Comparison of ENCODE assay signal across 10 cellular contexts in the genomic region with DNA sequence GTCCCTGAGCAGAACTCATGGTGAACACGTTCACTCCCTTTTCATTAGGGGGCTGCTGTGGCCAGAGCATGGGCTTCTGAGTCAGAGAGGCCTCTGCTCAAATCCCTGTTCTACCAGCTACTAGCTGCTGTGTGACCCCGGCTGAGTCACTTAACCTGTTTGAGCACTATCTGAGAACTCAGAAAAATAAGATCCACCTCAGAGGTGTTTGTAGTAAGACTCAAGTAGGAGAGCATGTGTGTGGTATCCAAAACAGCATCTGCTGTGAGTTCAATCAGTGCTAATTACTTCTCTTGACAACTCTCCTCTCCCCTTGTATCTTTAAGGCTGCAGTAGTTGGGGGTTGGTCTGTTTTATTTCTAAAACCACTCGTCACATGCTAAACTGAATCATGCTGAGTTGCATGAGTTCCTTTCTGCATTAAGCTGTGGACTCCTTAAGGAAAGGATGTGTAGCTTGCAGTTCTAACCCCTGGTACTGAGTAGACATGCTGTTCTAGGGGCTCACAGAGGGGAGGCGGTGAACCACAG. TPM values are rescaled to one million over a fixed set of nuclear protein-coding genes. Genes with fewer than 3 reads are reported as not detected.
A peak's percentile ranks its signal among the peaks of the same experiment; 100 is the strongest.
DNase-seq lines count a peak whose midpoint lies in the region; ATAC-seq and TF ChIP-seq lines count a peak whose summit lies in the region.
"Had no signal": no experiment of that assay in that cellular context is flagged by ENCODE, and none has a peak within 500 bp of the region (broad histone marks: within the 10 kb centered on the region; RNA-seq: fewer than 3 reads in every experiment).

No MANE protein-coding gene starts in this region.

- intact Hi-C loops in OCI-LY7 (cut with micrococcal nuclease; ENCODE audit: unreplicated experiment): no loop called here

- CTCF ChIA-PET in OCI-LY7 (lab: Charles Lee; ENCODE audit: unreplicated experiment): no interaction called here

- no peaks in the 10 kb centered on the region for H4K20me1 ChIP-seq in OCI-LY7 (ENCODE audit: insufficient read depth, low read length)

- H3K4me3 ChIP-seq in astrocyte of the cerebellum (ENCODE audit: low read depth, low read length): no peak overlapping the region
- no peak overlapping the region for H3K4me3 ChIP-seq in OCI-LY7 (ENCODE audit: low read depth, low read length, poor library complexity, severe bottlenecking)
- H3K4me3 ChIP-seq: dorsolateral prefrontal cortex had no signal

- H3K9me3 ChIP-seq in OCI-LY7 (ENCODE audit: low read length): peaks cover 12% of the 10 kb centered on the region; the same call in 1 of the 2 replicates

- H3K9me2 ChIP-seq in OCI-LY7 (ENCODE audit: insufficient read depth, low read length): no peaks in the 10 kb centered on the region

- DNase-seq in AG08395 (ENCODE audit: low spot score) (peak; percentile 60), HT-29 (ENCODE audit: low spot score) (peak; percentile 79), astrocyte of the cerebellum (ENCODE audit: low read depth) (peak; percentile 49), iris pigment epithelial cell (ENCODE audit: low read depth) (peak; percentile 95), UCSD-AML1 (lab: John Stamatoyannopoulos, UW; ENCODE audit: unreplicated experiment) (no peak), OCI-LY7 (ENCODE audit: low spot score) (no peak)
- DNase-seq: activated T-cell treated with anti-CD3 and anti-CD28 coated beads, Interleukin-2, amount 50 U/mL, for 48 hours; dorsolateral prefrontal cortex had no signal

- no peak overlapping the region for H3K4me2 ChIP-seq in OCI-LY7 (ENCODE audit: low read length)

- no peak overlapping the region for H2AFZ ChIP-seq in OCI-LY7 (ENCODE audit: low read length)

- BruUV-seq in OCI-LY7 (replicated peaks; lab: Mats Ljungman, UMichigan): no TSS peak

- ATAC-seq in GM19351 (IDR thresholded peaks at IDR 0.05; ENCODE audit: unreplicated experiment): no peak
- ATAC-seq in HG03139 (IDR thresholded peaks at IDR 0.05; ENCODE audit: unreplicated experiment): no peak

- no peak for TF ChIP-seq CTCF in astrocyte of the cerebellum (IDR thresholded peaks at IDR 0.05; ENCODE audit: low read depth, low read length, missing control alignments)
- TF ChIP-seq CTCF in OCI-LY7 (conservative IDR thresholded peaks at IDR 0.05; ENCODE audit: low read length): no peak

- in situ Hi-C loops in astrocyte of the cerebellum (cut with HindIII; ENCODE audit: low sequenced_read_pairs): loop anchor here (5.0 kb wide), 1 partner anchor 144 kb away; no protein-coding TSS in a partner anchor

- H3K4me1 ChIP-seq in OCI-LY7 (ENCODE audit: insufficient read depth, low read length, poor library complexity, severe bottlenecking): no peaks in the 10 kb centered on the region

- POLR2A ChIA-PET in OCI-LY7 (lab: Charles Lee): no interaction called here

- no peak overlapping the region for H3K27ac ChIP-seq in OCI-LY7 (ENCODE audit: low read depth, low read length, poor library complexity, severe bottlenecking)
- H3K27ac ChIP-seq: dorsolateral prefrontal cortex had no signal

- H3K36me3 ChIP-seq in OCI-LY7 (ENCODE audit: insufficient read depth, low read length): no peaks in the 10 kb centered on the region

- no peaks in the 10 kb centered on the region for H3K79me2 ChIP-seq in OCI-LY7 (ENCODE audit: insufficient read depth, low read depth, low read length)

RNA-seq across cellular contexts. Expression of gene JUN, which starts 39.7 kb away (rescaled TPM):
- 531 and 547 TPM in 2 replicates for total RNA-seq in HT-29 (2014; rRNA removed; shearing (Covaris generic))
- 7.7 and 8.1 TPM in 2 replicates for total RNA-seq in OCI-LY7 (2014; rRNA removed; shearing (Covaris generic))
- total RNA-seq in OCI-LY7 (2022): 4.2 and 5.3 TPM in 2 replicates

Comparison
In these comparisons a context has a peak if more than half of its experiments do, and no peak if none do; other contexts are left out.
1. DNase-seq: peak in AG08395 (single experiment), HT-29 (single experiment), astrocyte of the cerebellum (single experiment) and iris pigment epithelial cell (single experiment); none in UCSD-AML1 (single experiment) and OCI-LY7 (single experiment).
2. RNA of gene JUN, which starts 39.7 kb away (total RNA-seq): 531 to 547 TPM in HT-29; 4.2 to 8.1 TPM in OCI-LY7; every median in the first group is over 10 times any median in the second.